Comparison of ENCODE assay signal across 13 cellular contexts in genomic region chr1:214454619-214455396, GRCh38.
DNase-seq lines count a peak whose midpoint lies in the region; FAIRE-seq and TF ChIP-seq lines count a peak whose summit lies in the region.
"Had no signal": no experiment of that assay in that cellular context is flagged by ENCODE, and none has a peak within 500 bp of the region (broad histone marks: within the 10 kb centered on the region; RNA-seq: fewer than 3 reads in every experiment).

No MANE protein-coding gene starts in this region.

- H2BK5ac ChIP-seq in H1 (ENCODE audit: low read depth, low read length) = no peak overlapping the region

- peak; percentile 34 for DNase-seq in DMS 273 (lab: John Stamatoyannopoulos, UW; ENCODE audit: unreplicated experiment)
- no peak for DNase-seq in DMS 273 treated with DMSO at 0.1 percent for 48 hours (lab: John Stamatoyannopoulos, UW)
- no peak for DNase-seq in H1 (ENCODE audit: low read depth in 1 of 2, low spot score in 2 of 2)
- peak; percentile 58 for DNase-seq in renal cortical epithelial cell (ENCODE audit: low read depth)
- DNase-seq in ureter (ENCODE audit: low spot score) = no peak
- no peak for DNase-seq in NCI-H2171 treated with DMSO at 0.1 percent for 48 hours (lab: John Stamatoyannopoulos, UW)
- no peak for DNase-seq in thyroid gland
- DNase-seq: activated CD4-positive, alpha-beta T cell treated with anti-CD3 and anti-CD28 coated beads, Interleukin-2, amount 50 U/mL, for 1 hour; NCI-H774; occipital lobe had no signal

- H4K20me1 ChIP-seq in OCI-LY3 (ENCODE audit: insufficient read depth, low read length) (no peaks in the 10 kb centered on the region), H1 (replicated peaks in 1 of 2; ENCODE audit: control insufficient read depth in 1 of 2, insufficient read depth in 2 of 2, low read length in 2 of 2) (no peaks in the 10 kb centered on the region)

- no peaks in the 10 kb centered on the region for H3K79me2 ChIP-seq in OCI-LY3 (ENCODE audit: low read length)
- H3K79me2 ChIP-seq in H1 (ENCODE audit: control insufficient read depth in 1 of 2, insufficient read depth in 2 of 2, low read length in 2 of 2) = peaks cover 0 to 61% of the 10 kb centered on the region in 2 experiments; a peak in 2 of 4 replicates

- no peak overlapping the region; the same call in 1 of the 2 replicates for H2BK20ac ChIP-seq in H1 (ENCODE audit: low read length)

- POLR2A ChIA-PET in H1 (lab: Charles Lee; ENCODE audit: partially characterized antibody) = interaction anchor here (1.2 to 3.1 kb wide), 3 partner anchors 63 to 97 kb away, joined by 3 to 17 read pairs (median 5); partner anchors contain the start of gene PTPN14

- no peak overlapping the region for H4K5ac ChIP-seq in H1 (ENCODE audit: insufficient read length, low read depth, low read length)

- intact Hi-C loops in thyroid gland (cut with DNase I) = no loop called here

- CTCF ChIA-PET in H1 (lab: Charles Lee; ENCODE audit: partially characterized antibody) = interaction anchor here (0.6 to 7.0 kb wide), 9 partner anchors 10 to 1468 kb away, joined by 3 to 38 read pairs (median 10); no protein-coding TSS in a partner anchor

- H3K27me3 ChIP-seq in OCI-LY3 (ENCODE audit: low read depth, low read length) (peaks cover 51% of the 10 kb centered on the region), H1 (replicated peaks in 1 of 4; ENCODE audit: control insufficient read depth in 3 of 4, extremely low read depth in 1 of 4, insufficient read depth in 3 of 4, low read length in 3 of 4) (no peaks in the 10 kb centered on the region), thyroid gland (no peaks in the 10 kb centered on the region)
- H3K27me3 ChIP-seq: ascending aorta had no signal

- no peaks in the 10 kb centered on the region for H3K23me2 ChIP-seq in H1 (ENCODE audit: low read depth, low read length)

- H3K23ac ChIP-seq in H1 (ENCODE audit: insufficient read length) = no peak overlapping the region

- no peak overlapping the region for H3K14ac ChIP-seq in H1 (ENCODE audit: insufficient read length)

- H2BK120ac ChIP-seq in H1 (replicated peaks; ENCODE audit: low read depth, low read length) = no peak overlapping the region

- H2AFZ ChIP-seq in OCI-LY3 (ENCODE audit: low read depth, low read length) (peak overlapping the region; percentile 27; the same call in 1 of the 2 replicates), H1 (ENCODE audit: low read length) (no peak overlapping the region)

- no peak overlapping the region for H3K4ac ChIP-seq in H1 (replicated peaks; ENCODE audit: insufficient read length, low read depth, low read length)

- H2BK12ac ChIP-seq in H1 (ENCODE audit: low read depth, low read length) = no peak overlapping the region

- no peak for TF ChIP-seq POLR2A in H1 (IDR thresholded peaks at IDR 0.05; ENCODE audit: control extremely low read depth in 1 of 2, low read depth in 2 of 2, low read length in 2 of 2)
- no peak for TF ChIP-seq POLR2A in thyroid gland (IDR thresholded peaks at IDR 0.05)

- WGBS in H1 (ENCODE audit: extremely low coverage in 1 of 2, insufficient coverage in 1 of 2, insufficient read length in 1 of 2, insufficient replicate concordance in 2 of 2, low coverage in 1 of 2, low lambda C conversion rate in 2 of 2, missing lambda C conversion rate in 1 of 2), 2 experiments = 70% methylated on average over 3 of the region's 3 CpGs; no CpG with 5 or more reads in 1 of the 2 experiments
- WGBS in thyroid gland, 2 donors = 67 to 75% methylated on average over 3 of the region's 3 CpGs

- H3K4me3 ChIP-seq in OCI-LY3 (ENCODE audit: low read length) (no peak overlapping the region), H1 (ENCODE audit: extremely low read depth in 1 of 4, insufficient read depth in 2 of 4, low read depth in 3 of 4, low read length in 4 of 4) (no peak overlapping the region), thyroid gland (replicated peaks in 1 of 3) (no peak overlapping the region)
- H3K4me3 ChIP-seq: ascending aorta had no signal

- H2BK15ac ChIP-seq in H1 (ENCODE audit: low read length) = no peak overlapping the region

- no peak for TF ChIP-seq RAD21 in H1 (IDR thresholded peaks at IDR 0.05 in 1 of 2, conservative IDR thresholded peaks at IDR 0.05 in 1 of 2; ENCODE audit: low read depth in 2 of 2, low read length in 2 of 2)

- TF ChIP-seq CTCF in OCI-LY3 (IDR thresholded peaks at IDR 0.05; ENCODE audit: low read depth, low read length) (no peak), H1 (IDR thresholded peaks at IDR 0.05; ENCODE audit: control extremely low read depth in 1 of 3, insufficient read depth in 1 of 3, low read depth in 1 of 3, low read length in 3 of 3) (no peak), thyroid gland (IDR thresholded peaks at IDR 0.05) (no peak)

- H3K36me3 ChIP-seq in OCI-LY3 (replicated peaks; ENCODE audit: low read depth, low read length) (no peaks in the 10 kb centered on the region), H1 (ENCODE audit: control insufficient read depth in 2 of 4, insufficient read depth in 4 of 4, low read length in 3 of 4) (peaks cover 0 to 2% (median 0%) of the 10 kb centered on the region in 4 experiments; a peak in 2 of 8 replicates), thyroid gland (no peaks in the 10 kb centered on the region)
- H3K36me3 ChIP-seq: ascending aorta had no signal

- no peak overlapping the region; the same call in 1 of the 2 replicates for H2AK5ac ChIP-seq in H1 (ENCODE audit: low read depth, low read length)

- H3K9me3 ChIP-seq in OCI-LY3 (ENCODE audit: insufficient read depth, low read length) = no peaks in the 10 kb centered on the region; the same call in 1 of the 2 replicates
- no peaks in the 10 kb centered on the region for H3K9me3 ChIP-seq in H1 (ENCODE audit: insufficient read depth in 2 of 2, low read depth in 1 of 2, low read length in 1 of 2)
- no peaks in the 10 kb centered on the region for H3K9me3 ChIP-seq in thyroid gland
- H3K9me3 ChIP-seq: ascending aorta had no signal

- H3K18ac ChIP-seq in H1 (ENCODE audit: extremely low read depth, low read length) = no peak overlapping the region

- no peak overlapping the region for H4K8ac ChIP-seq in H1 (ENCODE audit: extremely low read depth, insufficient read depth, low read length)

- H3K4me2 ChIP-seq in OCI-LY3 (ENCODE audit: low read length) = no peak overlapping the region
- no peak overlapping the region for H3K4me2 ChIP-seq in H1 (ENCODE audit: insufficient read depth in 1 of 2, low read depth in 2 of 2, low read length in 2 of 2)

- no peak overlapping the region for H3K9ac ChIP-seq in OCI-LY3 (ENCODE audit: low read length)
- H3K9ac ChIP-seq in H1 (replicated peaks in 1 of 4; ENCODE audit: extremely low read depth in 1 of 4, low read depth in 3 of 4, low read length in 3 of 4) = no peak overlapping the region

- H3K27ac ChIP-seq in OCI-LY3 (ENCODE audit: low read length) (no peak overlapping the region), H1 (ENCODE audit: low read depth, low read length) (no peak overlapping the region), thyroid gland (no peak overlapping the region)
- H3K27ac ChIP-seq: 22Rv1 had no signal

- H4K91ac ChIP-seq in H1 (replicated peaks; ENCODE audit: insufficient read length, low read length) = peak overlapping the region; percentile 76

- no peaks in the 10 kb centered on the region; the same call in 1 of the 2 replicates for H3K79me1 ChIP-seq in H1 (ENCODE audit: low read depth, low read length)

- no peak overlapping the region for H3K56ac ChIP-seq in H1 (replicated peaks; ENCODE audit: insufficient read length, low read depth, low read length)

- FAIRE-seq in H1 (lab: Jason Lieb, UNC) = no peak

- H3K4me1 ChIP-seq in OCI-LY3 (ENCODE audit: low read length) (no peaks in the 10 kb centered on the region), H1 (replicated peaks in 1 of 4; ENCODE audit: control insufficient read depth in 3 of 4, insufficient read depth in 4 of 4, low read length in 3 of 4) (peaks cover 1 to 19% (median 9%) of the 10 kb centered on the region in 4 experiments; a peak in 5 of 7 replicates), thyroid gland (peaks cover 0 to 4% of the 10 kb centered on the region in 2 donors)

- no peak for TF ChIP-seq EP300 in H1 (IDR thresholded peaks at IDR 0.05; ENCODE audit: borderline replicate concordance in 1 of 2, low read depth in 2 of 2, low read length in 2 of 2)

TF ChIP-seq in H1, 55 proteins besides CTCF, POLR2A, EP300 and RAD21 (continues in another document):
- TF ChIP-seq JUN (IDR thresholded peaks at IDR 0.05; ENCODE audit: low read depth, low read length) (no peak), FOSL1 (IDR thresholded peaks at IDR 0.05; ENCODE audit: insufficient read depth, low read depth, low read length) (no peak), SUZ12 (IDR thresholded peaks at IDR 0.05; ENCODE audit: low read length) (no peak), YY1 (IDR thresholded peaks at IDR 0.05; ENCODE audit: low read depth, low read length) (no peak), USF2 (IDR thresholded peaks at IDR 0.05; ENCODE audit: low read length) (no peak), E2F6 (IDR thresholded peaks at IDR 0.05) (no peak), HDAC6 (IDR thresholded peaks at IDR 0.05; ENCODE audit: low read depth, low read length) (no peak), BCL11A (IDR thresholded peaks at IDR 0.05; ENCODE audit: low read depth in 2 of 2, low read length in 2 of 2) (no peak), TAF1 (IDR thresholded peaks at IDR 0.05; ENCODE audit: low read depth, low read length) (no peak), CBX8 (IDR thresholded peaks at IDR 0.05; ENCODE audit: borderline replicate concordance, low read depth, low read length) (no peak), EGR1 (IDR thresholded peaks at IDR 0.05; ENCODE audit: borderline replicate concordance, low read depth, low read length) (no peak), CHD2 (IDR thresholded peaks at IDR 0.05; ENCODE audit: low read length) (no peak), SIN3A (conservative IDR thresholded peaks at IDR 0.05 in 1 of 2, IDR thresholded peaks at IDR 0.05 in 1 of 2; ENCODE audit: low read depth in 1 of 2, low read length in 2 of 2) (no peak), EZH2 (IDR thresholded peaks at IDR 0.05; ENCODE audit: low read depth, low read length, severe bottlenecking) (no peak), KDM4A (IDR thresholded peaks at IDR 0.05; ENCODE audit: low read depth, low read length, severe bottlenecking) (no peak)

Comparison
In these comparisons a context has a peak if more than half of its experiments do, and no peak if none do; other contexts are left out.
1. DNase-seq: peak in DMS 273 (single experiment) and renal cortical epithelial cell (single experiment); none in DMS 273 treated with DMSO at 0.1 percent for 48 hours (single experiment), H1 (0 of 2), ureter (single experiment), NCI-H2171 treated with DMSO at 0.1 percent for 48 hours (single experiment) and thyroid gland (0 of 2).